Comparison of ENCODE assay signal across 18 cellular contexts in the genomic region with DNA sequence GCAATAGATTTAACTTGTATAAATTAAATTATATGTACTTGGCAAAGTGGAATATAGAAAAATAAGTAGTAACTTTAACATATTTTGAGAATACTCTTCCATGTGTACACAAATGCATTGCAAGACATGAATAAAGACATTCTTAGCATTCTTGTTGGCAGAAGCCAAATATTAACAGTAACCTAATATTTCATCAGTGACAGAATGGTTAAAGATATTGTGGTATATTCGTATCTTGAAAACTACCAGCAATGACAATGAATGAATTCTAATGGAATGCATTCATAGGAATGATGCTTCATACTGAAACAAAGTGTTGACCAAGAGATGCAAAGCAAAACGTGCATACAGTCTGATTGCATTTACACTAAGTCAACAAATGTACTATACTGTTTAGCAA.
DNase-seq lines count a peak whose midpoint lies in the region; ATAC-seq, FAIRE-seq and TF ChIP-seq lines count a peak whose summit lies in the region.
"Had no signal": no experiment of that assay in that cellular context is flagged by ENCODE, and none has a peak within 500 bp of the region (broad histone marks: within the 10 kb centered on the region; RNA-seq: fewer than 3 reads in every experiment).

No MANE protein-coding gene starts in this region.

- no peaks in the 10 kb centered on the region for H3K27me3 Mint-ChIP-seq in activated CD4-positive, alpha-beta T cell treated with anti-CD3 and anti-CD28 coated beads, Interleukin-2, amount 10 ng/mL, durations not matched to agents 7 days and 5 days
- H3K27me3 Mint-ChIP-seq: CD4-positive, alpha-beta memory T cell had no signal

- ATAC-seq in HG03159 (IDR thresholded peaks at IDR 0.05; ENCODE audit: unreplicated experiment) = no peak
- ATAC-seq: GM23338, HCT116 had no signal

- H3K9me3 Mint-ChIP-seq in activated CD4-positive, alpha-beta T cell treated with anti-CD3 and anti-CD28 coated beads, Interleukin-2, amount 10 ng/mL, durations not matched to agents 7 days and 5 days = no peaks in the 10 kb centered on the region
- H3K9me3 Mint-ChIP-seq: H9 had no signal

- no peak for FAIRE-seq in bronchial epithelial cell (lab: Jason Lieb, UNC)
- FAIRE-seq: GM12891, GM18507 had no signal

- POLR2A ChIA-PET in activated CD4-positive, alpha-beta T cell treated with anti-CD3 and anti-CD28 coated beads, Interleukin-2, amount 10 ng/mL, durations not matched to agents 7 days and 5 days (lab: Charles Lee) = no interaction called here

- CTCF ChIA-PET in activated CD4-positive, alpha-beta T cell treated with anti-CD3 and anti-CD28 coated beads, Interleukin-2, amount 10 ng/mL, durations not matched to agents 7 days and 5 days (lab: Charles Lee) = no interaction called here

- H3K36me3 Mint-ChIP-seq in activated CD4-positive, alpha-beta T cell treated with anti-CD3 and anti-CD28 coated beads, Interleukin-2, amount 10 ng/mL, durations not matched to agents 7 days and 5 days (ENCODE audit: low read depth) = no peaks in the 10 kb centered on the region
- H3K36me3 Mint-ChIP-seq: CD4-positive, alpha-beta memory T cell had no signal

- no peaks in the 10 kb centered on the region for H3K27me3 ChIP-seq in bronchial epithelial cell (ENCODE audit: control insufficient read depth, insufficient read depth, low read length)

- H3K4me1 Mint-ChIP-seq in activated CD4-positive, alpha-beta T cell treated with anti-CD3 and anti-CD28 coated beads, Interleukin-2, amount 10 ng/mL, durations not matched to agents 7 days and 5 days = no peaks in the 10 kb centered on the region
- H3K4me1 Mint-ChIP-seq: CD4-positive, alpha-beta memory T cell; GM23338; H9 had no signal

- peak; percentile 5 for DNase-seq in amniotic epithelial cell (ENCODE audit: low read depth)
- peak; percentile 7 for DNase-seq in bronchial epithelial cell (ENCODE audit: low read depth)
- peak; percentile 29 for DNase-seq in fibroblast of pulmonary artery (ENCODE audit: low read depth)
- no peak for DNase-seq in NCI-H187 (lab: John Stamatoyannopoulos, UW)
- DNase-seq in activated CD4-positive, alpha-beta T cell treated with anti-CD3 and anti-CD28 coated beads, Interleukin-2, amount 10 ng/mL, durations not matched to agents 7 days and 5 days = no peak
- DNase-seq: C1 segment of cervical spinal cord; Calu3; CD4-positive, alpha-beta memory T cell; COR-L47; DMS53; DMS79 treated with DMSO at 0.1 percent for 48 hours; GF-D8; H9 had no signal

- no peaks in the 10 kb centered on the region for H3K36me3 ChIP-seq in bronchial epithelial cell (ENCODE audit: control insufficient read depth, insufficient read depth, low read length)

- no peak overlapping the region for H3K4me3 ChIP-seq in bronchial epithelial cell (ENCODE audit: low read depth, low read length)
- no peak overlapping the region for H3K4me3 ChIP-seq in fibroblast of pulmonary artery (replicated peaks; ENCODE audit: low read depth, low read length)
- H3K4me3 ChIP-seq: GM23338 had no signal

- TF ChIP-seq CTCF in bronchial epithelial cell (IDR thresholded peaks at IDR 0.05; ENCODE audit: insufficient read depth, low read length, severe bottlenecking) = no peak
- no peak for TF ChIP-seq CTCF in fibroblast of pulmonary artery (IDR thresholded peaks at IDR 0.05; ENCODE audit: low read length, missing control alignments)

- no peak overlapping the region for H3K4me3 Mint-ChIP-seq in activated CD4-positive, alpha-beta T cell treated with anti-CD3 and anti-CD28 coated beads, Interleukin-2, amount 10 ng/mL, durations not matched to agents 7 days and 5 days
- H3K4me3 Mint-ChIP-seq: CD4-positive, alpha-beta memory T cell; GM23338; H9 had no signal

- H3K27ac Mint-ChIP-seq in activated CD4-positive, alpha-beta T cell treated with anti-CD3 and anti-CD28 coated beads, Interleukin-2, amount 10 ng/mL, durations not matched to agents 7 days and 5 days = no peak overlapping the region
- H3K27ac Mint-ChIP-seq: CD4-positive, alpha-beta memory T cell; GM23338; H9 had no signal

Comparison
In these comparisons a context has a peak if more than half of its experiments do, and no peak if none do; other contexts are left out.
1. DNase-seq: peak in amniotic epithelial cell (single experiment), bronchial epithelial cell (single experiment) and fibroblast of pulmonary artery (single experiment); none in NCI-H187 (0 of 2) and activated CD4-positive, alpha-beta T cell treated with anti-CD3 and anti-CD28 coated beads, Interleukin-2, amount 10 ng/mL, durations not matched to agents 7 days and 5 days (single experiment).